In the genomic region with DNA sequence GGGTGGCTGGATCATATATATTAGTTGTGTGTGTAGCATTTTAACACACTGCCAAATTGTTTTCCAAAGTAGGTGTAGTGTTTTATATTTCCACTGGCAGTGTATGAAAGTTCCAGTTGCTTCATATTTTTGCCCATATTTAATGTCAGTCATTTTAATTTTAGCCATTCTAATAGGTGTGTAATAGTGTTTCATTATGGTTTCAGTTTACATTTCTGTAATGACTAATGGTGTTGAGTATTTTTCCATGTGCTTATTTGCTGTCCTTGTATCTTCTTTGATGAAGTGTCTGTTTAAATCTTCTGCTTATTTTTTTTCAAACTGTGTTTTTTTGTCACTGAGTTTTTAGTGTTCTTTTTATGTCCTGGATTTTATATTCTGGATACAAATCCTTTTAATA, we compare ENCODE assay signal across 21 cellular contexts. TPM values are rescaled to one million over a fixed set of nuclear protein-coding genes. Genes with fewer than 3 reads are reported as not detected.
DNase-seq lines count a peak whose midpoint lies in the region; ATAC-seq and TF ChIP-seq lines count a peak whose summit lies in the region.
"Had no signal": no experiment of that assay in that cellular context is flagged by ENCODE, and none has a peak within 500 bp of the region (broad histone marks: within the 10 kb centered on the region; RNA-seq: fewer than 3 reads in every experiment).

No MANE protein-coding gene starts in this region.

- H3K9me3 Mint-ChIP-seq in activated CD8-positive, alpha-beta T cell treated with anti-CD3 and anti-CD28 coated beads for 36 hours = peaks cover 15% of the 10 kb centered on the region
- H3K9me3 Mint-ChIP-seq in activated CD8-positive, alpha-beta T cell treated with anti-CD3 and anti-CD28 coated beads, Interleukin-2, amount 10 ng/mL, durations not matched to agents 7 days and 5 days (ENCODE audit: insufficient read depth) = peaks cover 11% of the 10 kb centered on the region
- peaks cover 21% of the 10 kb centered on the region for H3K9me3 Mint-ChIP-seq in activated T-helper 1 cell treated with anti-CD3 and anti-CD28 coated beads, Interleukin-12 subunit alpha, Interleukin-12 subunit beta, Interleukin-2, Interleukin-4 antibody, amounts not matched to agents 30 ng/mL and 10 ng/mL and 1 ng/mL, durations not matched to agents 14 hours and 24 hours and 36 hours

- H3K36me3 ChIP-seq in psoas muscle (ENCODE audit: insufficient read depth in 1 of 2, low read depth in 1 of 2) = peaks cover 0 to 4% of the 10 kb centered on the region in 2 donors

- intact Hi-C loops in activated CD8-positive, alpha-beta T cell treated with anti-CD3 and anti-CD28 coated beads for 36 hours (cut with micrococcal nuclease) = loop anchor here (5.0 to 10.0 kb wide), 2 partner anchors 66 to 183 kb away; partner anchors contain the start of genes THAP2 and ZFC3H1
- intact Hi-C loops in activated T-helper 1 cell treated with anti-CD3 and anti-CD28 coated beads, Interleukin-12 subunit alpha, Interleukin-12 subunit beta, Interleukin-2, Interleukin-4 antibody, amounts not matched to agents 30 ng/mL and 10 ng/mL and 1 ng/mL, durations not matched to agents 14 hours and 24 hours and 36 hours (cut with micrococcal nuclease) = no loop called here
- intact Hi-C loops in psoas muscle (cut with DNase I) = loop anchor here (10.0 kb wide), 1 partner anchor 183 kb away; the partner anchor contains the start of genes THAP2 (in 2 of the 2) and ZFC3H1 (in 2 of the 2)

- POLR2A ChIA-PET in activated CD8-positive, alpha-beta T cell treated with anti-CD3 and anti-CD28 coated beads for 36 hours (lab: Charles Lee) = interaction anchor here (2.2 kb wide), 1 partner anchor 9 kb away, joined by 13 read pairs; the partner anchor contains the start of gene TBC1D15
- POLR2A ChIA-PET in activated CD8-positive, alpha-beta T cell treated with anti-CD3 and anti-CD28 coated beads, Interleukin-2, amount 10 ng/mL, durations not matched to agents 7 days and 5 days (lab: Charles Lee) = no interaction called here

- peak; percentile 40 for ATAC-seq in activated CD8-positive, alpha-beta T cell treated with anti-CD3 and anti-CD28 coated beads for 36 hours
- no peak for ATAC-seq in activated CD8-positive, alpha-beta T cell treated with anti-CD3 and anti-CD28 coated beads, Interleukin-2, amount 10 ng/mL, durations not matched to agents 7 days and 5 days
- ATAC-seq in HG02610 (IDR thresholded peaks at IDR 0.05; ENCODE audit: unreplicated experiment) = peak; percentile 66
- peak; percentile 61 to 85 (median 70) for ATAC-seq in psoas muscle
- ATAC-seq in GM21390 (IDR thresholded peaks at IDR 0.05; ENCODE audit: unreplicated experiment) = no peak
- no peak for ATAC-seq in GM18511 (IDR thresholded peaks at IDR 0.05; ENCODE audit: unreplicated experiment)
- ATAC-seq: A549, body of pancreas had no signal

- H3K4me1 Mint-ChIP-seq in activated CD8-positive, alpha-beta T cell treated with anti-CD3 and anti-CD28 coated beads for 36 hours (ENCODE audit: low read depth) = peaks cover 24% of the 10 kb centered on the region
- no peaks in the 10 kb centered on the region for H3K4me1 Mint-ChIP-seq in activated CD8-positive, alpha-beta T cell treated with anti-CD3 and anti-CD28 coated beads, Interleukin-2, amount 10 ng/mL, durations not matched to agents 7 days and 5 days (ENCODE audit: low read depth)
- H3K4me1 Mint-ChIP-seq in activated T-helper 1 cell treated with anti-CD3 and anti-CD28 coated beads, Interleukin-12 subunit alpha, Interleukin-12 subunit beta, Interleukin-2, Interleukin-4 antibody, amounts not matched to agents 30 ng/mL and 10 ng/mL and 1 ng/mL, durations not matched to agents 14 hours and 24 hours and 36 hours (ENCODE audit: low read depth) = peaks cover 12% of the 10 kb centered on the region

- H3K27me3 Mint-ChIP-seq in activated CD8-positive, alpha-beta T cell treated with anti-CD3 and anti-CD28 coated beads for 36 hours = no peaks in the 10 kb centered on the region
- H3K27me3 Mint-ChIP-seq in activated CD8-positive, alpha-beta T cell treated with anti-CD3 and anti-CD28 coated beads, Interleukin-2, amount 10 ng/mL, durations not matched to agents 7 days and 5 days (ENCODE audit: low read depth) = no peaks in the 10 kb centered on the region
- no peaks in the 10 kb centered on the region for H3K27me3 Mint-ChIP-seq in activated T-helper 1 cell treated with anti-CD3 and anti-CD28 coated beads, Interleukin-12 subunit alpha, Interleukin-12 subunit beta, Interleukin-2, Interleukin-4 antibody, amounts not matched to agents 30 ng/mL and 10 ng/mL and 1 ng/mL, durations not matched to agents 14 hours and 24 hours and 36 hours (ENCODE audit: insufficient read depth)
- H3K27me3 Mint-ChIP-seq: CD4-positive, alpha-beta T cell; memory B cell had no signal

- peaks cover 63% of the 10 kb centered on the region for H3K4me1 ChIP-seq in psoas muscle

- peak overlapping the region; percentile 70 for H3K27ac Mint-ChIP-seq in activated CD8-positive, alpha-beta T cell treated with anti-CD3 and anti-CD28 coated beads for 36 hours
- no peak overlapping the region for H3K27ac Mint-ChIP-seq in activated CD8-positive, alpha-beta T cell treated with anti-CD3 and anti-CD28 coated beads, Interleukin-2, amount 10 ng/mL, durations not matched to agents 7 days and 5 days
- peak overlapping the region; percentile 19 for H3K27ac Mint-ChIP-seq in activated T-helper 1 cell treated with anti-CD3 and anti-CD28 coated beads, Interleukin-12 subunit alpha, Interleukin-12 subunit beta, Interleukin-2, Interleukin-4 antibody, amounts not matched to agents 30 ng/mL and 10 ng/mL and 1 ng/mL, durations not matched to agents 14 hours and 24 hours and 36 hours
- H3K27ac Mint-ChIP-seq: CD4-positive, alpha-beta T cell; memory B cell; T-helper 1 cell treated with Interleukin-12 subunit alpha and Interleukin-12 subunit beta and Interleukin-4 antibody, amounts not matched to agents 30 μg/mL and 1 μg/mL, for 36 hours had no signal

- DNase-seq in activated CD8-positive, alpha-beta T cell treated with anti-CD3 and anti-CD28 coated beads for 36 hours = no peak
- DNase-seq in activated CD8-positive, alpha-beta T cell treated with anti-CD3 and anti-CD28 coated beads, Interleukin-2, amount 10 ng/mL, durations not matched to agents 7 days and 5 days = no peak
- no peak for DNase-seq in activated T-helper 1 cell treated with anti-CD3 and anti-CD28 coated beads, Interleukin-12 subunit alpha, Interleukin-12 subunit beta, Interleukin-2, Interleukin-4 antibody, amounts not matched to agents 30 ng/mL and 10 ng/mL and 1 ng/mL, durations not matched to agents 14 hours and 24 hours and 36 hours (ENCODE audit: low spot score)
- DNase-seq in psoas muscle (no peak), SHP77 (lab: John Stamatoyannopoulos, UW) (no peak)
- DNase-seq: activated CD4-positive, CD25-positive, alpha-beta regulatory T cell treated with anti-CD3 and anti-CD28 coated beads, Interleukin-2, amount 50 U/mL, for 72 hours; body of pancreas; CD4-positive, alpha-beta T cell; foreskin fibroblast; H7; NCI-H2081; NCI-H774; RPMI8226; stimulated activated CD4-positive, alpha-beta T cell treated with anti-CD3 and anti-CD28 coated beads, Interleukin-2, amount 100 ng/mL, for 24 hours had no signal

- H3K9me3 ChIP-seq in psoas muscle = no peaks in the 10 kb centered on the region
- H3K9me3 ChIP-seq: A549, body of pancreas had no signal

- no peak for TF ChIP-seq CTCF in activated CD8-positive, alpha-beta T cell treated with anti-CD3 and anti-CD28 coated beads for 36 hours (IDR thresholded peaks at IDR 0.05)
- no peak for TF ChIP-seq CTCF in psoas muscle (IDR thresholded peaks at IDR 0.05)

- peak overlapping the region; percentile 88 for H3K27ac ChIP-seq in psoas muscle
- H3K27ac ChIP-seq: A549, body of pancreas, vagina had no signal

- peaks cover 42% of the 10 kb centered on the region for H3K36me3 Mint-ChIP-seq in activated CD8-positive, alpha-beta T cell treated with anti-CD3 and anti-CD28 coated beads for 36 hours (ENCODE audit: low read depth)
- peaks cover 34% of the 10 kb centered on the region for H3K36me3 Mint-ChIP-seq in activated CD8-positive, alpha-beta T cell treated with anti-CD3 and anti-CD28 coated beads, Interleukin-2, amount 10 ng/mL, durations not matched to agents 7 days and 5 days (ENCODE audit: low read depth)
- peaks cover 30% of the 10 kb centered on the region for H3K36me3 Mint-ChIP-seq in activated T-helper 1 cell treated with anti-CD3 and anti-CD28 coated beads, Interleukin-12 subunit alpha, Interleukin-12 subunit beta, Interleukin-2, Interleukin-4 antibody, amounts not matched to agents 30 ng/mL and 10 ng/mL and 1 ng/mL, durations not matched to agents 14 hours and 24 hours and 36 hours (ENCODE audit: low read depth)

- H3K27me3 ChIP-seq in psoas muscle (ENCODE audit: insufficient read depth in 3 of 3, low read length in 2 of 3) = no peaks in the 10 kb centered on the region
- H3K27me3 ChIP-seq: body of pancreas, vagina had no signal

- peak overlapping the region; percentile 26 for H3K4me3 ChIP-seq in psoas muscle
- H3K4me3 ChIP-seq: A549, body of pancreas, vagina had no signal

- H3K4me3 Mint-ChIP-seq in activated CD8-positive, alpha-beta T cell treated with anti-CD3 and anti-CD28 coated beads for 36 hours = no peak overlapping the region
- no peak overlapping the region for H3K4me3 Mint-ChIP-seq in activated CD8-positive, alpha-beta T cell treated with anti-CD3 and anti-CD28 coated beads, Interleukin-2, amount 10 ng/mL, durations not matched to agents 7 days and 5 days
- no peak overlapping the region for H3K4me3 Mint-ChIP-seq in activated T-helper 1 cell treated with anti-CD3 and anti-CD28 coated beads, Interleukin-12 subunit alpha, Interleukin-12 subunit beta, Interleukin-2, Interleukin-4 antibody, amounts not matched to agents 30 ng/mL and 10 ng/mL and 1 ng/mL, durations not matched to agents 14 hours and 24 hours and 36 hours
- H3K4me3 Mint-ChIP-seq: CD4-positive, alpha-beta T cell; memory B cell; T-helper 1 cell treated with Interleukin-12 subunit alpha and Interleukin-12 subunit beta and Interleukin-4 antibody, amounts not matched to agents 30 μg/mL and 1 μg/mL, for 36 hours had no signal

- CTCF ChIA-PET in activated CD8-positive, alpha-beta T cell treated with anti-CD3 and anti-CD28 coated beads for 36 hours (lab: Charles Lee) = interaction anchor here (1.2 to 3.9 kb wide), 3 partner anchors 20 to 71 kb away, joined by 3 to 19 read pairs (median 6); no protein-coding TSS in a partner anchor
- CTCF ChIA-PET in activated CD8-positive, alpha-beta T cell treated with anti-CD3 and anti-CD28 coated beads, Interleukin-2, amount 10 ng/mL, durations not matched to agents 7 days and 5 days (lab: Charles Lee) = interaction anchor here (0.6 kb wide), 1 partner anchor 59 kb away, joined by 3 read pairs; no protein-coding TSS in a partner anchor

RNA-seq across cellular contexts. Expression of gene TBC1D15, which starts 8.7 kb away (rescaled TPM):
- total RNA-seq in activated CD8-positive, alpha-beta T cell treated with anti-CD3 and anti-CD28 coated beads for 36 hours = 10 to 100 TPM; 51.7 to 54.9 TPM
- total RNA-seq in activated CD8-positive, alpha-beta T cell treated with anti-CD3 and anti-CD28 coated beads, Interleukin-2, amount 10 ng/mL, durations not matched to agents 7 days and 5 days = 10 to 100 TPM; 38.3 to 38.5 TPM
- total RNA-seq in activated T-helper 1 cell treated with anti-CD3 and anti-CD28 coated beads, Interleukin-12 subunit alpha, Interleukin-12 subunit beta, Interleukin-2, Interleukin-4 antibody, amounts not matched to agents 30 ng/mL and 10 ng/mL and 1 ng/mL, durations not matched to agents 14 hours and 24 hours and 36 hours = 41.3 and 41.8 TPM in 2 replicates
- total RNA-seq in psoas muscle = 10 to 100 TPM; 23.3 to 72.0 (median 62.0) TPM
- 100 to 1,000 TPM in 1 of 3 donors, 10 to 100 TPM in 2; 23.5 to 108 (median 55.4) TPM for polyA plus RNA-seq in psoas muscle

Comparison
In these comparisons a context has a peak if more than half of its experiments do, and no peak if none do; other contexts are left out.
1. ATAC-seq: peak in activated CD8-positive, alpha-beta T cell treated with anti-CD3 and anti-CD28 coated beads for 36 hours (single experiment), HG02610 (single experiment) and psoas muscle (4 of 4); none in activated CD8-positive, alpha-beta T cell treated with anti-CD3 and anti-CD28 coated beads, Interleukin-2, amount 10 ng/mL, durations not matched to agents 7 days and 5 days (single experiment), GM21390 (single experiment) and GM18511 (single experiment).